In genomic region chr20:32845786-32846185, GRCh38 we compare ENCODE assay signal across 30 cellular contexts. TPM values are rescaled to one million over a fixed set of nuclear protein-coding genes. Genes with fewer than 3 reads are reported as not detected.
"Had no signal": no experiment of that assay in that cellular context is flagged by ENCODE, and none has a peak within 500 bp of the region (broad histone marks: within the 10 kb centered on the region; RNA-seq: fewer than 3 reads in every experiment).

No MANE protein-coding gene starts in this region.

- DNase-seq: activated CD4-positive, alpha-beta memory T cell treated with anti-CD3 and anti-CD28 coated beads for 36 hours; activated CD4-positive, alpha-beta T cell treated with anti-CD3 and anti-CD28 coated beads for 48 hours; activated CD8-positive, alpha-beta memory T cell treated with anti-CD3 and anti-CD28 coated beads, Interleukin-2, amount 50 U/mL, for 48 hours; activated naive CD8-positive, alpha-beta T cell treated with anti-CD3 and anti-CD28 coated beads, Interleukin-2, amount 50 U/mL, for 24 hours; activated T-cell treated with anti-CD3 and anti-CD28 coated beads, Interleukin-2, amount 50 U/mL, for 24 hours; cortex of kidney; effector memory CD8-positive, alpha-beta T cell; foreskin fibroblast; heart left ventricle; left ventricle myocardium inferior; naive thymus-derived CD4-positive, alpha-beta T cell; occipital lobe; posterior cingulate gyrus; right cardiac atrium; spleen; stimulated activated CD4-positive, alpha-beta T cell treated with anti-CD3 and anti-CD28 coated beads, Interleukin-2, amount 100 ng/mL, for 48 hours; stimulated activated naive CD8-positive, alpha-beta T cell treated with anti-CD3 and anti-CD28 coated beads, Interleukin-15, Interleukin-2, amounts not matched to agents 100 U/mL and 50 U/mL, for 24 hours; SW 1271; T1000; testis; transverse colon; WERI-Rb-1 had no signal

- H3K4me3 Mint-ChIP-seq: activated CD4-positive, alpha-beta memory T cell treated with anti-CD3 and anti-CD28 coated beads for 36 hours; activated naive CD4-positive, alpha-beta T cell treated with anti-CD3 and anti-CD28 coated beads, Interleukin-2, amount 50 U/mL, for 24 hours; activated naive CD8-positive, alpha-beta T cell treated with anti-CD3 and anti-CD28 coated beads, Interleukin-2, amount 50 U/mL, for 24 hours; activated T-cell treated with anti-CD3 and anti-CD28 coated beads, Interleukin-2, amount 50 U/mL, for 24 hours; effector memory CD8-positive, alpha-beta T cell; naive thymus-derived CD4-positive, alpha-beta T cell; neural progenitor cell; T-helper 1 cell treated with Interleukin-12 subunit alpha and Interleukin-12 subunit beta and Interleukin-4 antibody, amounts not matched to agents 30 μg/mL and 1 μg/mL, for 36 hours had no signal

- H3K4me3 ChIP-seq: heart left ventricle, left ventricle myocardium inferior, lung, neural progenitor cell, spleen, testis, transverse colon had no signal

- H3K9me3 ChIP-seq: heart left ventricle, left ventricle myocardium inferior, spleen, testis, transverse colon had no signal

- H3K27me3 ChIP-seq: heart left ventricle, neural progenitor cell, spleen, testis, transverse colon had no signal

- H2AFZ ChIP-seq: neural progenitor cell had no signal

- H3K4me1 ChIP-seq: neural progenitor cell had no signal

- H3K27ac ChIP-seq: heart left ventricle, left ventricle myocardium inferior, neural progenitor cell, spleen, testis, transverse colon, WERI-Rb-1 had no signal

- H3K27ac Mint-ChIP-seq: activated naive CD8-positive, alpha-beta T cell treated with anti-CD3 and anti-CD28 coated beads, Interleukin-2, amount 50 U/mL, for 24 hours; activated T-cell treated with anti-CD3 and anti-CD28 coated beads, Interleukin-2, amount 50 U/mL, for 24 hours; activated T-helper 2 cell treated with anti-CD3 and anti-CD28 coated beads, Interferon-gamma antibody, Interleukin-2, Interleukin-4, amounts not matched to agents 10 μg/mL and 5 μg/mL and 100 μg/mL, durations not matched to agents 14 hours and 24 hours and 36 hours; neural progenitor cell; T-helper 1 cell treated with Interleukin-12 subunit alpha and Interleukin-12 subunit beta and Interleukin-4 antibody, amounts not matched to agents 30 μg/mL and 1 μg/mL, for 36 hours had no signal

- ATAC-seq: activated CD4-positive, CD25-positive, alpha-beta regulatory T cell treated with anti-CD3 and anti-CD28 coated beads, Interleukin-2, amount 50 U/mL, for 24 hours; activated naive CD8-positive, alpha-beta T cell treated with anti-CD3 and anti-CD28 coated beads, Interleukin-2, amount 50 U/mL, for 24 hours; effector memory CD8-positive, alpha-beta T cell; esophagus mucosa; heart left ventricle; naive thymus-derived CD4-positive, alpha-beta T cell; right cardiac atrium; stimulated activated naive CD8-positive, alpha-beta T cell treated with anti-CD3 and anti-CD28 coated beads, Interleukin-15, Interleukin-2, amounts not matched to agents 100 U/mL and 50 U/mL, for 24 hours had no signal

- H3K9me3 Mint-ChIP-seq: activated CD4-positive, alpha-beta memory T cell treated with anti-CD3 and anti-CD28 coated beads for 36 hours; activated naive CD4-positive, alpha-beta T cell treated with anti-CD3 and anti-CD28 coated beads, Interleukin-2, amount 50 U/mL, for 24 hours; activated naive CD8-positive, alpha-beta T cell treated with anti-CD3 and anti-CD28 coated beads, Interleukin-2, amount 50 U/mL, for 24 hours; activated T-cell treated with anti-CD3 and anti-CD28 coated beads, Interleukin-2, amount 50 U/mL, for 24 hours; activated T-helper 2 cell treated with anti-CD3 and anti-CD28 coated beads, Interferon-gamma antibody, Interleukin-2, Interleukin-4, amounts not matched to agents 10 μg/mL and 5 μg/mL and 100 μg/mL, durations not matched to agents 14 hours and 24 hours and 36 hours; effector memory CD8-positive, alpha-beta T cell; naive thymus-derived CD4-positive, alpha-beta T cell; neural progenitor cell; T-helper 1 cell treated with Interleukin-12 subunit alpha and Interleukin-12 subunit beta and Interleukin-4 antibody, amounts not matched to agents 30 μg/mL and 1 μg/mL, for 36 hours had no signal

- H3K4me2 ChIP-seq: neural progenitor cell had no signal

- H3K27me3 Mint-ChIP-seq: activated CD4-positive, alpha-beta memory T cell treated with anti-CD3 and anti-CD28 coated beads for 36 hours; activated naive CD4-positive, alpha-beta T cell treated with anti-CD3 and anti-CD28 coated beads, Interleukin-2, amount 50 U/mL, for 24 hours; activated naive CD8-positive, alpha-beta T cell treated with anti-CD3 and anti-CD28 coated beads, Interleukin-2, amount 50 U/mL, for 24 hours; activated T-cell treated with anti-CD3 and anti-CD28 coated beads, Interleukin-2, amount 50 U/mL, for 24 hours; effector memory CD8-positive, alpha-beta T cell; naive thymus-derived CD4-positive, alpha-beta T cell had no signal

RNA-seq across cellular contexts. Expression of gene EFCAB8, which starts 12.9 kb away (rescaled TPM):
- total RNA-seq: cerebellum, left ventricle myocardium inferior, occipital lobe had no signal
- polyA plus RNA-seq: right cardiac atrium had no signal
